8 cellular contexts compared by ENCODE assay signal in genomic region chr21:45364464-45365185, GRCh38. TPM values are rescaled to one million over a fixed set of nuclear protein-coding genes. Genes with fewer than 3 reads are reported as not detected.
DNase-seq lines count a peak whose midpoint lies in the region; ATAC-seq and TF ChIP-seq lines count a peak whose summit lies in the region.

No MANE protein-coding gene starts in this region.

- peak overlapping the region; percentile 79 for H2BK120ac ChIP-seq in trophoblast cell (ENCODE audit: insufficient read depth, low read length, poor library complexity)

- H2AFZ ChIP-seq in trophoblast cell (ENCODE audit: insufficient read depth, low read length, poor library complexity), result peak overlapping the region; percentile 47

- peak overlapping the region; percentile 31 for H4K12ac ChIP-seq in trophoblast cell (ENCODE audit: low read depth, low read length)

- no peak for DNase-seq in CD8-positive, alpha-beta memory T cell
- DNase-seq in SJCRH30 (peak in 1 of 2 experiments; percentile 17), fibroblast of pulmonary artery (ENCODE audit: low read depth) (peak; percentile 87), trophoblast cell (no peak)
- DNase-seq in activated T-helper 2 cell treated with anti-CD3 and anti-CD28 coated beads, Interferon-gamma antibody, Interleukin-2, Interleukin-4, amounts not matched to agents 10 μg/mL and 5 μg/mL and 100 μg/mL, durations not matched to agents 14 hours and 24 hours and 36 hours (ENCODE audit: low spot score), result no peak

- intact Hi-C loops in activated T-helper 2 cell treated with anti-CD3 and anti-CD28 coated beads, Interferon-gamma antibody, Interleukin-2, Interleukin-4, amounts not matched to agents 10 μg/mL and 5 μg/mL and 100 μg/mL, durations not matched to agents 14 hours and 24 hours and 36 hours (cut with micrococcal nuclease), result no loop called here

- no peaks in the 10 kb centered on the region for H3K36me3 ChIP-seq in CD8-positive, alpha-beta memory T cell (ENCODE audit: insufficient read depth, low read length)
- no peaks in the 10 kb centered on the region for H3K36me3 ChIP-seq in SJCRH30
- no peaks in the 10 kb centered on the region for H3K36me3 ChIP-seq in trophoblast cell (ENCODE audit: control insufficient read depth in 1 of 2, insufficient read depth in 2 of 2, low read length in 2 of 2)

- POLR2A ChIA-PET in CD8-positive, alpha-beta memory T cell (lab: Charles Lee), result no interaction called here

- no peaks in the 10 kb centered on the region for H3K27me3 ChIP-seq in CD8-positive, alpha-beta memory T cell (ENCODE audit: insufficient read depth, low read length, poor library complexity, severe bottlenecking)
- H3K27me3 ChIP-seq in SJCRH30 (no peaks in the 10 kb centered on the region), trophoblast cell (ENCODE audit: insufficient read depth, low read length) (no peaks in the 10 kb centered on the region)

- H3K9me3 Mint-ChIP-seq in CD8-positive, alpha-beta memory T cell, result no peaks in the 10 kb centered on the region
- H3K9me3 Mint-ChIP-seq in activated T-helper 2 cell treated with anti-CD3 and anti-CD28 coated beads, Interferon-gamma antibody, Interleukin-2, Interleukin-4, amounts not matched to agents 10 μg/mL and 5 μg/mL and 100 μg/mL, durations not matched to agents 14 hours and 24 hours and 36 hours, result no peaks in the 10 kb centered on the region

- CTCF ChIA-PET in CD8-positive, alpha-beta memory T cell (lab: Charles Lee), result interaction anchor here (1.0 kb wide), 1 partner anchor 23 kb away, joined by 4 read pairs; no protein-coding TSS in a partner anchor

- H3K27ac ChIP-seq in CD8-positive, alpha-beta memory T cell (ENCODE audit: low read depth, low read length), result peak overlapping the region; percentile 31
- H3K27ac ChIP-seq in SJCRH30, result peak overlapping the region; percentile 95
- peak overlapping the region; percentile 89 for H3K27ac ChIP-seq in trophoblast cell (ENCODE audit: low read depth, low read length)

- H2AK5ac ChIP-seq in trophoblast cell (ENCODE audit: low read length), result peak overlapping the region; percentile 59

- WGBS in trophoblast cell (ENCODE audit: extremely low coverage, insufficient coverage, insufficient read length), result no CpG with 5 or more reads among the region's 30 CpGs

- no peaks in the 10 kb centered on the region for H3K9me3 ChIP-seq in CD8-positive, alpha-beta memory T cell (ENCODE audit: low read length)
- H3K9me3 ChIP-seq in SJCRH30 (replicated peaks) (no peaks in the 10 kb centered on the region), trophoblast cell (ENCODE audit: insufficient read depth, low read depth, low read length) (no peaks in the 10 kb centered on the region)

- no peaks in the 10 kb centered on the region for H3K4me1 ChIP-seq in CD8-positive, alpha-beta memory T cell (ENCODE audit: insufficient read depth, low read length)
- peaks cover 34% of the 10 kb centered on the region for H3K4me1 ChIP-seq in SJCRH30
- peaks cover 55 to 57% of the 10 kb centered on the region in 2 experiments for H3K4me1 ChIP-seq in trophoblast cell (ENCODE audit: control insufficient read depth in 1 of 2, insufficient read depth in 2 of 2, low read length in 2 of 2)

- H3K18ac ChIP-seq in trophoblast cell (ENCODE audit: low read length), result peak overlapping the region; percentile 43

- peak overlapping the region; percentile 61 for H4K8ac ChIP-seq in trophoblast cell (ENCODE audit: low read depth, low read length)

- peak overlapping the region; percentile 93 for H2BK5ac ChIP-seq in trophoblast cell (ENCODE audit: low read depth, low read length, poor library complexity)

- H3K9ac ChIP-seq in trophoblast cell (ENCODE audit: low read length), result no peak overlapping the region

- H3K4me3 ChIP-seq in CD8-positive, alpha-beta memory T cell (ENCODE audit: low read length), result no peak overlapping the region
- no peak overlapping the region for H3K4me3 ChIP-seq in SJCRH30
- H3K4me3 ChIP-seq in fibroblast of pulmonary artery (replicated peaks; ENCODE audit: low read depth, low read length), result peak overlapping the region; percentile 24
- H3K4me3 ChIP-seq in trophoblast cell (ENCODE audit: low read depth, low read length), result no peak overlapping the region

- H2BK12ac ChIP-seq in trophoblast cell (ENCODE audit: low read length), result peak overlapping the region; percentile 85

- no peaks in the 10 kb centered on the region for H3K36me3 Mint-ChIP-seq in CD8-positive, alpha-beta memory T cell
- H3K36me3 Mint-ChIP-seq in activated T-helper 2 cell treated with anti-CD3 and anti-CD28 coated beads, Interferon-gamma antibody, Interleukin-2, Interleukin-4, amounts not matched to agents 10 μg/mL and 5 μg/mL and 100 μg/mL, durations not matched to agents 14 hours and 24 hours and 36 hours (ENCODE audit: low read depth), result no peaks in the 10 kb centered on the region

- ATAC-seq in HG03457 (IDR thresholded peaks at IDR 0.05; ENCODE audit: unreplicated experiment), result no peak
- no peak for ATAC-seq in GM18861 (IDR thresholded peaks at IDR 0.05; ENCODE audit: unreplicated experiment)
- no peak for ATAC-seq in GM18520 (IDR thresholded peaks at IDR 0.05; ENCODE audit: unreplicated experiment)

- peaks cover 65% of the 10 kb centered on the region for H3K79me1 ChIP-seq in trophoblast cell (ENCODE audit: low read length)

- TF ChIP-seq CTCF in fibroblast of pulmonary artery (IDR thresholded peaks at IDR 0.05; ENCODE audit: low read length, missing control alignments), result no peak

- no peak overlapping the region for H3K23ac ChIP-seq in trophoblast cell (ENCODE audit: low read length)

- peak overlapping the region; percentile 95 for H4K91ac ChIP-seq in trophoblast cell (ENCODE audit: low read depth, low read length)

- peak overlapping the region in 1 of 8 donors; percentile 50 for H3K27ac Mint-ChIP-seq in CD8-positive, alpha-beta memory T cell
- no peak overlapping the region for H3K27ac Mint-ChIP-seq in activated T-helper 2 cell treated with anti-CD3 and anti-CD28 coated beads, Interferon-gamma antibody, Interleukin-2, Interleukin-4, amounts not matched to agents 10 μg/mL and 5 μg/mL and 100 μg/mL, durations not matched to agents 14 hours and 24 hours and 36 hours

- H3K4ac ChIP-seq in trophoblast cell (ENCODE audit: low read depth, low read length), result peak overlapping the region; percentile 63

- H3K4me2 ChIP-seq in trophoblast cell (ENCODE audit: low read length), result no peak overlapping the region

- peaks cover 4 to 15% (median 10%) of the 10 kb centered on the region in 3 donors for H3K4me1 Mint-ChIP-seq in CD8-positive, alpha-beta memory T cell
- peaks cover 8% of the 10 kb centered on the region for H3K4me1 Mint-ChIP-seq in activated T-helper 2 cell treated with anti-CD3 and anti-CD28 coated beads, Interferon-gamma antibody, Interleukin-2, Interleukin-4, amounts not matched to agents 10 μg/mL and 5 μg/mL and 100 μg/mL, durations not matched to agents 14 hours and 24 hours and 36 hours (ENCODE audit: low read depth)

- H3K14ac ChIP-seq in trophoblast cell (ENCODE audit: low read length), result peak overlapping the region; percentile 71

- peaks cover 6% of the 10 kb centered on the region for H3K79me2 ChIP-seq in trophoblast cell (ENCODE audit: control insufficient read depth, insufficient read depth, low read length, poor library complexity)

- no peak overlapping the region for H3K4me3 Mint-ChIP-seq in CD8-positive, alpha-beta memory T cell
- no peak overlapping the region for H3K4me3 Mint-ChIP-seq in activated T-helper 2 cell treated with anti-CD3 and anti-CD28 coated beads, Interferon-gamma antibody, Interleukin-2, Interleukin-4, amounts not matched to agents 10 μg/mL and 5 μg/mL and 100 μg/mL, durations not matched to agents 14 hours and 24 hours and 36 hours (ENCODE audit: low read depth)

- H3K27me3 Mint-ChIP-seq in CD8-positive, alpha-beta memory T cell, result peaks cover 11 to 22% of the 10 kb centered on the region in 2 donors
- H3K27me3 Mint-ChIP-seq in activated T-helper 2 cell treated with anti-CD3 and anti-CD28 coated beads, Interferon-gamma antibody, Interleukin-2, Interleukin-4, amounts not matched to agents 10 μg/mL and 5 μg/mL and 100 μg/mL, durations not matched to agents 14 hours and 24 hours and 36 hours (ENCODE audit: low read depth), result peaks cover 4% of the 10 kb centered on the region

RNA-seq across cellular contexts. Expression of gene COL18A1, which starts 40.3 kb away (rescaled TPM):
- total RNA-seq in CD8-positive, alpha-beta memory T cell, result 1 to 10 TPM; 1.9 to 2.2 TPM
- 4.7 TPM for polyA plus RNA-seq in CD8-positive, alpha-beta memory T cell
- total RNA-seq in SJCRH30 (2014; rRNA removed; shearing (Covaris generic)), result 18.5 and 19.5 TPM in 2 replicates
- 174 and 188 TPM in 2 replicates for polyA plus RNA-seq in trophoblast cell (2013)
- total RNA-seq in activated T-helper 2 cell treated with anti-CD3 and anti-CD28 coated beads, Interferon-gamma antibody, Interleukin-2, Interleukin-4, amounts not matched to agents 10 μg/mL and 5 μg/mL and 100 μg/mL, durations not matched to agents 14 hours and 24 hours and 36 hours, result 2.9 and 3.4 TPM in 2 replicates

Comparison
In these comparisons a context has a peak if more than half of its experiments do, and no peak if none do; other contexts are left out.
1. H3K27ac ChIP-seq: peak in every context shown above with its lines; median percentile 95 in SJCRH30; 89 in trophoblast cell; 31 in CD8-positive, alpha-beta memory T cell.